Comparison of ENCODE assay signal across 1 cellular context in genomic region chr20:10219452-10219791, GRCh38.
TF ChIP-seq lines count a peak whose summit lies in the region.

No MANE protein-coding gene starts in this region.

TF ChIP-seq in K562, 482 proteins besides CTCF, POLR2A, EP300 and RAD21 (continued from another document and continues in another):
- TF ChIP-seq MGA (IDR thresholded peaks at IDR 0.05) (no peak), ZNF217 (CRISPR knock-in tag; IDR thresholded peaks at IDR 0.05) (no peak), ZNF764 (CRISPR knock-in tag; IDR thresholded peaks at IDR 0.05; ENCODE audit: low read depth) (no peak), CHD4 (IDR thresholded peaks at IDR 0.05; ENCODE audit: insufficient read depth, insufficient replicate concordance, low read depth, low read length, poor library complexity, severe bottlenecking) (no peak), EGR1 (conservative IDR thresholded peaks at IDR 0.05) (no peak), NKRF (IDR thresholded peaks at IDR 0.05; ENCODE audit: borderline replicate concordance) (no peak), FOXK1 (CRISPR knock-in tag; IDR thresholded peaks at IDR 0.05; ENCODE audit: borderline replicate concordance) (0 out of 2 replicates have a peak, but pooled peaks have one; percentile 73), ZNF589 (CRISPR knock-in tag; IDR thresholded peaks at IDR 0.05; ENCODE audit: low read depth) (no peak), ZNF282 (CRISPR knock-in tag; IDR thresholded peaks at IDR 0.05) (no peak), YY1 (IDR thresholded peaks at IDR 0.05; ENCODE audit: borderline replicate concordance in 1 of 3, control insufficient read depth in 1 of 3, extremely low read depth in 1 of 3, insufficient read depth in 3 of 3, insufficient read length in 1 of 3, insufficient replicate concordance in 2 of 3, low read depth in 1 of 3, low read length in 2 of 3) (peak in 1 of 3 experiments; percentile 62), SAFB2 (IDR thresholded peaks at IDR 0.05; ENCODE audit: borderline replicate concordance, low read depth, low read length, severe bottlenecking) (no peak), TEAD2 (tag; IDR thresholded peaks at IDR 0.05) (no peak), STAG1 (CRISPR knock-in tag; IDR thresholded peaks at IDR 0.05; ENCODE audit: borderline replicate concordance) (peak; percentile 86), ETS2 (tag; IDR thresholded peaks at IDR 0.05; ENCODE audit: borderline replicate concordance, poor library complexity, severe bottlenecking) (no peak), ZFP1 (CRISPR knock-in tag; IDR thresholded peaks at IDR 0.05) (no peak), EZH2 (IDR thresholded peaks at IDR 0.05; ENCODE audit: borderline replicate concordance, low read depth, low read length) (no peak), GTF2A2 (tag; IDR thresholded peaks at IDR 0.05) (no peak), ZKSCAN8 (CRISPR knock-in tag; IDR thresholded peaks at IDR 0.05) (no peak), MCM5 (IDR thresholded peaks at IDR 0.05; ENCODE audit: low read depth) (no peak), NCOA4 (IDR thresholded peaks at IDR 0.05; ENCODE audit: partially characterized antibody) (no peak), ZNF407 (IDR thresholded peaks at IDR 0.05; ENCODE audit: low read depth) (no peak), ATF2 (CRISPR knock-in tag; IDR thresholded peaks at IDR 0.05) (peak; percentile 83), EWSR1 (IDR thresholded peaks at IDR 0.05; ENCODE audit: borderline replicate concordance, low read depth, partially characterized antibody) (no peak), PCBP2 (IDR thresholded peaks at IDR 0.05; ENCODE audit: low read depth, low read length, poor library complexity, severe bottlenecking) (no peak), SRSF7 (optimal IDR thresholded peaks at IDR 0.05; ENCODE audit: low read depth, low read length) (no peak), BCL6 (CRISPR knock-in tag; IDR thresholded peaks at IDR 0.05) (no peak), KAT8 (IDR thresholded peaks at IDR 0.05; ENCODE audit: low read depth) (no peak), KLF6 (CRISPR knock-in tag; IDR thresholded peaks at IDR 0.05; ENCODE audit: borderline replicate concordance) (no peak), ZFPM2 (CRISPR knock-in tag; IDR thresholded peaks at IDR 0.05) (no peak), GABPB1 (CRISPR knock-in tag; IDR thresholded peaks at IDR 0.05) (peak; percentile 83)
- TF ChIP-seq, protein P1, sequence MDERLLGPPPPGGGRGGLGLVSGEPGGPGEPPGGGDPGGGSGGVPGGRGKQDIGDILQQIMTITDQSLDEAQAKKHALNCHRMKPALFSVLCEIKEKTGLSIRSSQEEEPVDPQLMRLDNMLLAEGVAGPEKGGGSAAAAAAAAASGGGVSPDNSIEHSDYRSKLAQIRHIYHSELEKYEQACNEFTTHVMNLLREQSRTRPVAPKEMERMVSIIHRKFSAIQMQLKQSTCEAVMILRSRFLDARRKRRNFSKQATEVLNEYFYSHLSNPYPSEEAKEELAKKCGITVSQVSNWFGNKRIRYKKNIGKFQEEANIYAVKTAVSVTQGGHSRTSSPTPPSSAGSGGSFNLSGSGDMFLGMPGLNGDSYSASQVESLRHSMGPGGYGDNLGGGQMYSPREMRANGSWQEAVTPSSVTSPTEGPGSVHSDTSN (CRISPR knock-in tag; IDR thresholded peaks at IDR 0.05; ENCODE audit: low read depth) = peak; percentile 72
- TF ChIP-seq, protein P1 (tag; conservative IDR thresholded peaks at IDR 0.05; ENCODE audit: low read depth) = no peak
